ENCODE assay signal across 13 cellular contexts in genomic region chr19:51098366-51099069, GRCh38.
A peak's percentile ranks its signal among the peaks of the same experiment; 100 is the strongest.
DNase-seq lines count a peak whose midpoint lies in the region; ATAC-seq lines count a peak whose summit lies in the region.
"Had no signal": no experiment of that assay in that cellular context is flagged by ENCODE, and none has a peak within 500 bp of the region (broad histone marks: within the 10 kb centered on the region; RNA-seq: fewer than 3 reads in every experiment).

No MANE protein-coding gene starts in this region.

- H3K36me3 Mint-ChIP-seq in stimulated activated effector memory CD8-positive, alpha-beta T cell treated with anti-CD3 and anti-CD28 coated beads, Interleukin-12 subunit alpha, Interleukin-12 subunit beta, amount 100 ng/mL, for 72 hours: peaks cover 52% of the 10 kb centered on the region

- no peak overlapping the region for H3K27ac Mint-ChIP-seq in stimulated activated effector memory CD8-positive, alpha-beta T cell treated with anti-CD3 and anti-CD28 coated beads, Interleukin-12 subunit alpha, Interleukin-12 subunit beta, amount 100 ng/mL, for 72 hours

- peak; percentile 54 for ATAC-seq in stimulated activated effector memory CD8-positive, alpha-beta T cell treated with anti-CD3 and anti-CD28 coated beads, Interleukin-12 subunit alpha, Interleukin-12 subunit beta, amount 100 ng/mL, for 72 hours
- ATAC-seq in HG03565 (IDR thresholded peaks at IDR 0.05; ENCODE audit: unreplicated experiment): no peak
- ATAC-seq: HCT116 had no signal

- no peak overlapping the region for H3K4me3 Mint-ChIP-seq in stimulated activated effector memory CD8-positive, alpha-beta T cell treated with anti-CD3 and anti-CD28 coated beads, Interleukin-12 subunit alpha, Interleukin-12 subunit beta, amount 100 ng/mL, for 72 hours

- H3K36me3 ChIP-seq in iPS-15b (ENCODE audit: control insufficient read depth, insufficient read depth, low read length): peaks cover 3% of the 10 kb centered on the region

- no peaks in the 10 kb centered on the region for H3K27me3 ChIP-seq in iPS-15b (ENCODE audit: control insufficient read depth, insufficient read depth, low read length)
- H3K27me3 ChIP-seq: brain microvascular endothelial cell, stomach had no signal

- H3K4me3 ChIP-seq in iPS-15b (ENCODE audit: low read depth, low read length): peak overlapping the region; percentile 50

- DNase-seq in activated CD4-positive, alpha-beta T cell treated with anti-CD3 and anti-CD28 coated beads for 4 hours: peak; percentile 34 to 37
- peak; percentile 45 for DNase-seq in activated naive CD4-positive, alpha-beta T cell treated with anti-CD3 and anti-CD28 coated beads, Interleukin-2, amount 50 U/mL, for 16 hours
- no peak for DNase-seq in stimulated activated effector memory CD8-positive, alpha-beta T cell treated with anti-CD3 and anti-CD28 coated beads, Interleukin-12 subunit alpha, Interleukin-12 subunit beta, amount 100 ng/mL, for 72 hours (ENCODE audit: low spot score in 2 of 2)
- DNase-seq in NCI-H2029 (lab: John Stamatoyannopoulos, UW) (no peak), NCI-H187 treated with DMSO at 0.1 percent for 48 hours (lab: John Stamatoyannopoulos, UW) (no peak), NCI-H2081 treated with DMSO at 0.1 percent for 48 hours (lab: John Stamatoyannopoulos, UW) (no peak)
- DNase-seq: brain microvascular endothelial cell, DMS79 treated with DMSO at 0.1 percent for 48 hours, NCI-H1048, stomach had no signal

- peaks cover 12% of the 10 kb centered on the region for H3K4me1 ChIP-seq in iPS-15b (ENCODE audit: control insufficient read depth, insufficient read depth, low read length)

- H3K9me3 Mint-ChIP-seq in stimulated activated effector memory CD8-positive, alpha-beta T cell treated with anti-CD3 and anti-CD28 coated beads, Interleukin-12 subunit alpha, Interleukin-12 subunit beta, amount 100 ng/mL, for 72 hours: no peaks in the 10 kb centered on the region

- H3K4me1 Mint-ChIP-seq in stimulated activated effector memory CD8-positive, alpha-beta T cell treated with anti-CD3 and anti-CD28 coated beads, Interleukin-12 subunit alpha, Interleukin-12 subunit beta, amount 100 ng/mL, for 72 hours: peaks cover 46% of the 10 kb centered on the region

- H3K9me3 ChIP-seq in iPS-15b (ENCODE audit: control insufficient read depth, insufficient read depth, low read length): no peaks in the 10 kb centered on the region
- H3K9me3 ChIP-seq: stomach had no signal

- no peak overlapping the region for H3K9ac ChIP-seq in iPS-15b (ENCODE audit: low read depth, low read length)

Comparison
In these comparisons a context has a peak if more than half of its experiments do, and no peak if none do; other contexts are left out.
1. DNase-seq: peak in activated CD4-positive, alpha-beta T cell treated with anti-CD3 and anti-CD28 coated beads for 4 hours (2 of 2) and activated naive CD4-positive, alpha-beta T cell treated with anti-CD3 and anti-CD28 coated beads, Interleukin-2, amount 50 U/mL, for 16 hours (single experiment); none in stimulated activated effector memory CD8-positive, alpha-beta T cell treated with anti-CD3 and anti-CD28 coated beads, Interleukin-12 subunit alpha, Interleukin-12 subunit beta, amount 100 ng/mL, for 72 hours (0 of 2), NCI-H2029 (single experiment), NCI-H187 treated with DMSO at 0.1 percent for 48 hours (single experiment) and NCI-H2081 treated with DMSO at 0.1 percent for 48 hours (single experiment).